In the genomic region with DNA sequence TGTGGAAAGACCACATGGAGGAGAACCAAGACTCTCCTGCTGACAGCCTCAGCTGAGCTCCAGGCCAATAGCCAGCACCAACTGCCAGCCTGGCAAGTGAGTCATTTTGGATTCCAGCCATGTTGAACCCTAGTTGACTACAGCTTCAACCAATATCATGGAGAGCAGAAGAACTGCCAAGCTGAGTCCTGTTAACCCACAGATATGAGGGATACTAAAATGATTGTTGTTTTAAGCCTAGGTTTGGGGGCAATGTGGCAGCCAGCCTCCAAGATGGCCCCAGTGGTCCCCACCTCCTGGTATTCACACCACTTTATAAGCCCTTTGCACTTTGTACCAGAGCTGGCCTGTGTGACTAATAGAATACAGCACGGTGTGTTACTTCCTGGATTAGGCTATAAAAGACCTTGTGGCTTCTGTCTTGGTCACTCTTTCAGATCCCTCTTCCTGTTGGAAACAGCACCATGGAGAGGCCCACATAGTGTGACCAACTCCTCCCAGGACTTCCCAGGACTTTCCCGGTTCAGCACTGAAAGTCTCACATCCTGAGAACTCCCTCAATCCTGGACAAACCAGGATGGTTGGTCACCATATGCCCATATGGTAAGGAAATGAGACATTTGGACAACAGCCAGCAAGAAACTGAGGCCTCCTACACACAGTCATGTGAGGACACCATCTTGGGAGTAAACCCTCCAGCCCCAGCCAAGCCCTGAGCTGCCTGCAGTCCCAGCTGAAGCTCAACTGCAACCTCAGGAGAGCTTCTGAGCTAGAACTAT, we compare ENCODE assay signal across 9 cellular contexts. TPM values are rescaled to one million over a fixed set of nuclear protein-coding genes. Genes with fewer than 3 reads are reported as not detected.
DNase-seq lines count a peak whose midpoint lies in the region; ATAC-seq and TF ChIP-seq lines count a peak whose summit lies in the region.
"Had no signal": no experiment of that assay in that cellular context is flagged by ENCODE, and none has a peak within 500 bp of the region (broad histone marks: within the 10 kb centered on the region; RNA-seq: fewer than 3 reads in every experiment).

No MANE protein-coding gene starts in this region.

- no peaks in the 10 kb centered on the region for H3F3A ChIP-seq in Loucy (ENCODE audit: low read depth)

- H4K20me1 ChIP-seq in Loucy (ENCODE audit: insufficient read depth, low read length, poor library complexity, severe bottlenecking), result no peaks in the 10 kb centered on the region

- H3K4me1 Mint-ChIP-seq in stimulated activated naive CD8-positive, alpha-beta T cell treated with anti-CD3 and anti-CD28 coated beads, Interleukin-15, amount 100 ng/mL, for 72 hours, result peaks cover 9% of the 10 kb centered on the region
- peaks cover 8% of the 10 kb centered on the region for H3K4me1 Mint-ChIP-seq in chondrocyte (ENCODE audit: low read depth)

- H3K9ac ChIP-seq in Loucy (ENCODE audit: low read depth, low read length, poor library complexity, severe bottlenecking), result no peak overlapping the region

- H3K36me3 Mint-ChIP-seq in chondrocyte (ENCODE audit: low read depth), result peaks cover 2% of the 10 kb centered on the region

- no peaks in the 10 kb centered on the region for H3K79me2 ChIP-seq in Loucy (ENCODE audit: insufficient read depth, low read length)

- H3K4me3 ChIP-seq in Loucy (ENCODE audit: low read length, poor library complexity, severe bottlenecking) (no peak overlapping the region), aorta (ENCODE audit: low read length in 2 of 2) (no peak overlapping the region)

- H2AFZ ChIP-seq in Loucy (ENCODE audit: low read length), result peak overlapping the region; percentile 65

- H3K4me2 ChIP-seq in Loucy (ENCODE audit: low read depth, low read length, poor library complexity, severe bottlenecking), result peak overlapping the region; percentile 25

- H3K27ac Mint-ChIP-seq in stimulated activated naive CD8-positive, alpha-beta T cell treated with anti-CD3 and anti-CD28 coated beads, Interleukin-15, amount 100 ng/mL, for 72 hours, result no peak overlapping the region
- H3K27ac Mint-ChIP-seq in chondrocyte (ENCODE audit: unreplicated experiment), result no peak overlapping the region
- H3K27ac Mint-ChIP-seq: CD4-positive, alpha-beta T cell had no signal

- intact Hi-C loops in aorta (cut with DNase I), result no loop called here

- H3K27ac ChIP-seq in epithelial cell of prostate (peak overlapping the region; percentile 64), aorta (ENCODE audit: low read depth in 1 of 2, low read length in 2 of 2) (no peak overlapping the region)

- H3K4me3 Mint-ChIP-seq in stimulated activated naive CD8-positive, alpha-beta T cell treated with anti-CD3 and anti-CD28 coated beads, Interleukin-15, amount 100 ng/mL, for 72 hours, result no peak overlapping the region
- H3K4me3 Mint-ChIP-seq in chondrocyte (ENCODE audit: unreplicated experiment), result no peak overlapping the region
- H3K4me3 Mint-ChIP-seq: CD4-positive, alpha-beta T cell had no signal

- no peak for TF ChIP-seq CTCF in Loucy (conservative IDR thresholded peaks at IDR 0.05; ENCODE audit: low read length)
- TF ChIP-seq CTCF in chondrocyte (IDR thresholded peaks at IDR 0.05), result no peak

- no peaks in the 10 kb centered on the region for H3K27me3 Mint-ChIP-seq in stimulated activated naive CD8-positive, alpha-beta T cell treated with anti-CD3 and anti-CD28 coated beads, Interleukin-15, amount 100 ng/mL, for 72 hours
- H3K27me3 Mint-ChIP-seq in chondrocyte (ENCODE audit: low read depth), result no peaks in the 10 kb centered on the region
- H3K27me3 Mint-ChIP-seq: CD4-positive, alpha-beta T cell had no signal

- H3K27me3 ChIP-seq in Loucy (ENCODE audit: insufficient read depth, low read length, poor library complexity, severe bottlenecking), result no peaks in the 10 kb centered on the region
- no peaks in the 10 kb centered on the region for H3K27me3 ChIP-seq in aorta (ENCODE audit: control insufficient read depth in 1 of 2, insufficient read depth in 2 of 2, low read length in 1 of 2)

- peak; percentile 64 for ATAC-seq in stimulated activated naive CD8-positive, alpha-beta T cell treated with anti-CD3 and anti-CD28 coated beads, Interleukin-15, amount 100 ng/mL, for 72 hours
- ATAC-seq in stimulated activated naive CD8-positive, alpha-beta T cell treated with anti-CD3 and anti-CD28 coated beads, Interleukin-15, Interleukin-2, amounts not matched to agents 100 U/mL and 50 U/mL, for 24 hours, result no peak
- ATAC-seq in aorta (ENCODE audit: low FRiP score), result no peak

- H3K4me1 ChIP-seq in Loucy (ENCODE audit: insufficient read depth, low read length, poor library complexity, severe bottlenecking) (peaks cover 10% of the 10 kb centered on the region), aorta (ENCODE audit: control insufficient read depth in 1 of 2, insufficient read depth in 2 of 2, low read length in 2 of 2) (peaks cover 0 to 2% of the 10 kb centered on the region in 2 donors)

- H3K36me3 ChIP-seq in Loucy (ENCODE audit: insufficient read depth, low read length) (no peaks in the 10 kb centered on the region), aorta (ENCODE audit: control insufficient read depth in 1 of 2, insufficient read depth in 2 of 2, low read length in 1 of 2) (no peaks in the 10 kb centered on the region)

- H3K9me3 ChIP-seq in Loucy (ENCODE audit: insufficient read depth, low read depth, low read length) (no peaks in the 10 kb centered on the region), aorta (ENCODE audit: control insufficient read depth, low read length) (no peaks in the 10 kb centered on the region)

- WGBS in aorta, 2 donors, result 51 to 54% methylated on average over 2 of the region's 2 CpGs

- DNase-seq in stimulated activated naive CD8-positive, alpha-beta T cell treated with anti-CD3 and anti-CD28 coated beads, Interleukin-15, amount 100 ng/mL, for 72 hours, result no peak
- no peak for DNase-seq in stimulated activated naive CD8-positive, alpha-beta T cell treated with anti-CD3 and anti-CD28 coated beads, Interleukin-15, Interleukin-2, amounts not matched to agents 100 U/mL and 50 U/mL, for 24 hours
- DNase-seq in epithelial cell of prostate (ENCODE audit: low read depth, low spot score) (peak; percentile 40), chondrocyte (ENCODE audit: low spot score) (no peak), iPS-NIHi7 (ENCODE audit: extremely low spot score) (no peak), aorta (no peak), mesenteric fat pad (ENCODE audit: low spot score) (no peak)
- DNase-seq: CD4-positive, alpha-beta T cell had no signal

- H3K9me3 Mint-ChIP-seq in stimulated activated naive CD8-positive, alpha-beta T cell treated with anti-CD3 and anti-CD28 coated beads, Interleukin-15, amount 100 ng/mL, for 72 hours, result no peaks in the 10 kb centered on the region
- no peaks in the 10 kb centered on the region for H3K9me3 Mint-ChIP-seq in chondrocyte (ENCODE audit: low read depth)

- H3K9me2 ChIP-seq in Loucy (replicated peaks; ENCODE audit: low read depth, low read length), result no peaks in the 10 kb centered on the region

RNA-seq across cellular contexts. Expression of gene CDV3, which starts 32.4 kb away (rescaled TPM):
- total RNA-seq in chondrocyte (133 to 192 TPM (median 184 TPM) in 3 replicates), aorta (100 to 1,000 TPM; 122 to 153 TPM), mesenteric fat pad (238 TPM)
- polyA plus RNA-seq in aorta, result 10 to 100 TPM; 48.8 to 65.1 TPM
